Comparison of ENCODE assay signal across 8 cellular contexts in the genomic region with DNA sequence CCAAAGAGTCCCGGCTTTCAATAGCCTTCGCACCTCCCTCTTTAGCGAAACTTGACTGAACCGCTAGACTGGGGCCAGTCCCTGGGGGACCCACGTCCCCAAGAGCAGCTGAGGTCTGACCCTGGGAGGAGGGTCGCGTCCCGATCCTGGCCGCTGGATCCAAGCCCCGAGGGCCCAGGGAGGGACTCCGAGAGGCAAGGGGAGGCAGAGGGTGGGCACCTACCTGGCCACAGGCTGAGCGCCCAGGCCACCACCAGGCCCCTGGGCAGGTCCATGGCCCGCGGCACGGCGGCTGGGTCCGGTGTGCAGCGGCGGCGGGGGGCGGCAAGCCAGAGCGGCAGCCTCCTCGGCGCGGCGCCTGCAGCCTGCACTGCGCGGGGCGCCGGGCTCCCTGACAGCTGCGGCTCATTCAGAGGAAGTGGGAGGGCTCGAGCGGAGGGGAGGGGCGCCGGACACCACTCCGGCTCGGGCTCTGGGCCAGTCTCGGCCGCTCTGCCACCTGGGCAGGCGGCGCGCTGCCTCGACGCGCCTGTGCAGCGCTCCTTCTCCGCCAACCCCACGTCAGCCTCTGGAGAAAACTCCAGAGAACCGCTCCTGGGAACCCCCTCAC. TPM values are rescaled to one million over a fixed set of nuclear protein-coding genes. Genes with fewer than 3 reads are reported as not detected.
A peak's percentile ranks its signal among the peaks of the same experiment; 100 is the strongest.
DNase-seq lines count a peak whose midpoint lies in the region; ATAC-seq and TF ChIP-seq lines count a peak whose summit lies in the region.

A gene with protein sequence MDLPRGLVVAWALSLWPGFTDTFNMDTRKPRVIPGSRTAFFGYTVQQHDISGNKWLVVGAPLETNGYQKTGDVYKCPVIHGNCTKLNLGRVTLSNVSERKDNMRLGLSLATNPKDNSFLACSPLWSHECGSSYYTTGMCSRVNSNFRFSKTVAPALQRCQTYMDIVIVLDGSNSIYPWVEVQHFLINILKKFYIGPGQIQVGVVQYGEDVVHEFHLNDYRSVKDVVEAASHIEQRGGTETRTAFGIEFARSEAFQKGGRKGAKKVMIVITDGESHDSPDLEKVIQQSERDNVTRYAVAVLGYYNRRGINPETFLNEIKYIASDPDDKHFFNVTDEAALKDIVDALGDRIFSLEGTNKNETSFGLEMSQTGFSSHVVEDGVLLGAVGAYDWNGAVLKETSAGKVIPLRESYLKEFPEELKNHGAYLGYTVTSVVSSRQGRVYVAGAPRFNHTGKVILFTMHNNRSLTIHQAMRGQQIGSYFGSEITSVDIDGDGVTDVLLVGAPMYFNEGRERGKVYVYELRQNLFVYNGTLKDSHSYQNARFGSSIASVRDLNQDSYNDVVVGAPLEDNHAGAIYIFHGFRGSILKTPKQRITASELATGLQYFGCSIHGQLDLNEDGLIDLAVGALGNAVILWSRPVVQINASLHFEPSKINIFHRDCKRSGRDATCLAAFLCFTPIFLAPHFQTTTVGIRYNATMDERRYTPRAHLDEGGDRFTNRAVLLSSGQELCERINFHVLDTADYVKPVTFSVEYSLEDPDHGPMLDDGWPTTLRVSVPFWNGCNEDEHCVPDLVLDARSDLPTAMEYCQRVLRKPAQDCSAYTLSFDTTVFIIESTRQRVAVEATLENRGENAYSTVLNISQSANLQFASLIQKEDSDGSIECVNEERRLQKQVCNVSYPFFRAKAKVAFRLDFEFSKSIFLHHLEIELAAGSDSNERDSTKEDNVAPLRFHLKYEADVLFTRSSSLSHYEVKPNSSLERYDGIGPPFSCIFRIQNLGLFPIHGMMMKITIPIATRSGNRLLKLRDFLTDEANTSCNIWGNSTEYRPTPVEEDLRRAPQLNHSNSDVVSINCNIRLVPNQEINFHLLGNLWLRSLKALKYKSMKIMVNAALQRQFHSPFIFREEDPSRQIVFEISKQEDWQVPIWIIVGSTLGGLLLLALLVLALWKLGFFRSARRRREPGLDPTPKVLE (minus strand): TSS at position 372 of the 610 bp plus-strand sequence. CDS start 97 bp downstream, at position 275.

- H3K9ac ChIP-seq in SK-N-SH: no peak within 1 kb of the TSS; the same call in 1 of the 2 replicates
- peak within 1 kb of the TSS; percentile 71 for H3K9ac ChIP-seq in neuronal stem cell (ENCODE audit: low read depth, low read length, poor library complexity)

- no peak for ATAC-seq in HG02642 (IDR thresholded peaks at IDR 0.05; ENCODE audit: poor library complexity, unreplicated experiment)

- H3K9me3 ChIP-seq in SK-N-SH (no peaks in the 10 kb centered on the region), neuronal stem cell (replicated peaks in 1 of 2; ENCODE audit: control insufficient read depth in 2 of 2, insufficient read depth in 1 of 2, low read depth in 1 of 2, low read length in 2 of 2) (no peaks in the 10 kb centered on the region)

- TF ChIP-seq CTCF in HFFc6 (IDR thresholded peaks at IDR 0.05) (no peak), SK-N-SH (IDR thresholded peaks at IDR 0.05) (no peak), fibroblast of villous mesenchyme (IDR thresholded peaks at IDR 0.05; ENCODE audit: insufficient read depth, low read depth, low read length) (no peak)

- POLR2A ChIA-PET in SK-N-SH (lab: Yijun Ruan, JAX): no interaction called here

- peaks cover 0 to 14% of the 10 kb centered on the region in 2 experiments; a peak in 1 of 4 replicates for H3K4me1 ChIP-seq in SK-N-SH (ENCODE audit: control insufficient read depth in 1 of 2, insufficient read depth in 2 of 2, low read depth in 1 of 2, low read length in 1 of 2)
- H3K4me1 ChIP-seq in neuronal stem cell (ENCODE audit: control insufficient read depth in 2 of 2, insufficient read depth in 1 of 2, low read depth in 1 of 2, low read length in 2 of 2): peaks cover 3 to 8% of the 10 kb centered on the region in 2 donors

- no peak for TF ChIP-seq EP300 in SK-N-SH (IDR thresholded peaks at IDR 0.05; ENCODE audit: borderline replicate concordance in 1 of 2, low read depth in 1 of 2, low read length in 1 of 2)

- H3K4ac ChIP-seq in neuronal stem cell (ENCODE audit: low read length): no peak within 1 kb of the TSS

- H3K27me3 ChIP-seq in SK-N-SH (ENCODE audit: insufficient read depth) (peaks cover 47% of the 10 kb centered on the region), neuronal stem cell (ENCODE audit: control insufficient read depth in 3 of 3, insufficient read depth in 3 of 3, low read depth in 1 of 3, low read length in 3 of 3) (peaks cover 7 to 96% (median 49%) of the 10 kb centered on the region in 3 experiments)

- H2BK5ac ChIP-seq in neuronal stem cell (ENCODE audit: low read length): no peak within 1 kb of the TSS

- no peaks in the 10 kb centered on the region for H3K9me2 ChIP-seq in SK-N-SH

- H2BK12ac ChIP-seq in neuronal stem cell (ENCODE audit: low read length): no peak within 1 kb of the TSS

- H3K14ac ChIP-seq in neuronal stem cell (ENCODE audit: low read length): no peak within 1 kb of the TSS

- peaks cover 50% of the 10 kb centered on the region for H3K27me3 Mint-ChIP-seq in HFFc6 (ENCODE audit: insufficient read depth)

- peak within 1 kb of the TSS; percentile 97 for H3K4me2 ChIP-seq in SK-N-SH
- H3K4me2 ChIP-seq in neuronal stem cell (ENCODE audit: insufficient read depth, low read length, poor library complexity, severe bottlenecking): peak within 1 kb of the TSS; percentile 94

- H3F3A ChIP-seq in SK-N-SH (replicated peaks; ENCODE audit: insufficient read depth): no peaks in the 10 kb centered on the region

- H3K27ac Mint-ChIP-seq in HFFc6: no peak within 1 kb of the TSS

- H2AFZ ChIP-seq in SK-N-SH (ENCODE audit: low read depth): peak within 1 kb of the TSS; percentile 68
- H2AFZ ChIP-seq in neuronal stem cell (ENCODE audit: low read length): peak within 1 kb of the TSS; percentile 86

- peak within 1 kb of the TSS; percentile 17 for H2BK15ac ChIP-seq in neuronal stem cell (ENCODE audit: low read length)

- H2AK5ac ChIP-seq in neuronal stem cell (ENCODE audit: low read depth, low read length): peak within 1 kb of the TSS; percentile 35

- no peaks in the 10 kb centered on the region for H3K9me3 Mint-ChIP-seq in HFFc6

- peak within 1 kb of the TSS; percentile 52 for H3K23ac ChIP-seq in neuronal stem cell (ENCODE audit: low read depth, low read length, poor library complexity)

- peak within 1 kb of the TSS; percentile 42 to 75 for H3K4me3 ChIP-seq in SK-N-SH (ENCODE audit: low read depth in 2 of 2, low read length in 1 of 2)
- H3K4me3 ChIP-seq in fibroblast of villous mesenchyme (ENCODE audit: low read depth, low read length): peak within 1 kb of the TSS; percentile 56
- H3K4me3 ChIP-seq in neuronal stem cell (ENCODE audit: low read length in 2 of 2): peak within 1 kb of the TSS in 1 of 2 donors; percentile 74

- peak within 1 kb of the TSS; percentile 27; the same call in 1 of the 2 replicates for H3K4me3 Mint-ChIP-seq in HFFc6

- no peak within 1 kb of the TSS for H4K91ac ChIP-seq in neuronal stem cell (ENCODE audit: low read depth, low read length, poor library complexity)

- no peak within 1 kb of the TSS for H2BK120ac ChIP-seq in neuronal stem cell (ENCODE audit: low read depth, low read length)

- no peaks in the 10 kb centered on the region for H3K36me3 ChIP-seq in SK-N-SH (replicated peaks in 1 of 2; ENCODE audit: control insufficient read depth in 1 of 2, insufficient read depth in 2 of 2, low read length in 1 of 2)
- no peaks in the 10 kb centered on the region for H3K36me3 ChIP-seq in neuronal stem cell (replicated peaks in 1 of 2; ENCODE audit: control insufficient read depth in 2 of 2, insufficient read depth in 2 of 2, low read length in 2 of 2)

- no peaks in the 10 kb centered on the region for H3K79me2 ChIP-seq in SK-N-SH (ENCODE audit: insufficient read depth)

- TF ChIP-seq RAD21 in SK-N-SH (IDR thresholded peaks at IDR 0.05; ENCODE audit: low read length): no peak

- DNase-seq in Ammon's horn (ENCODE audit: low spot score): peak; percentile 16
- no peak for DNase-seq in HFFc6
- peak; percentile 91 for DNase-seq in SK-N-SH
- peak; percentile 65 for DNase-seq in fibroblast of villous mesenchyme (ENCODE audit: low read depth)
- DNase-seq in neuronal stem cell (ENCODE audit: low spot score): peak; percentile 52
- no peak for DNase-seq in activated gamma-delta T cell treated with Interleukin-2 at 50 U/mL for 16 hours
- DNase-seq in GF-D8 (lab: John Stamatoyannopoulos, UW): no peak

- CTCF ChIA-PET in SK-N-SH (lab: Yijun Ruan, JAX): interaction anchor here (0.9 kb wide), 1 partner anchor 10 kb away, joined by 3 read pairs; no protein-coding TSS in a partner anchor

- peak within 1 kb of the TSS; percentile 78 for H3K18ac ChIP-seq in neuronal stem cell (ENCODE audit: low read length)

- H3K27ac ChIP-seq in SK-N-SH (ENCODE audit: low read depth in 2 of 2, low read length in 1 of 2) (no peak within 1 kb of the TSS), neuronal stem cell (replicated peaks; ENCODE audit: low read length) (no peak within 1 kb of the TSS)

- no peak within 1 kb of the TSS for H4K8ac ChIP-seq in neuronal stem cell (ENCODE audit: low read depth, low read length)

- no peaks in the 10 kb centered on the region for H3K79me1 ChIP-seq in neuronal stem cell (ENCODE audit: low read depth, low read length)

- no peaks in the 10 kb centered on the region for H3K36me3 Mint-ChIP-seq in HFFc6 (ENCODE audit: low read depth)

- H4K20me1 ChIP-seq in SK-N-SH (ENCODE audit: insufficient read depth): no peaks in the 10 kb centered on the region

- peaks cover 14% of the 10 kb centered on the region for H3K4me1 Mint-ChIP-seq in HFFc6 (ENCODE audit: low read depth)

- 6% methylated on average over 24 of the region's 49 CpGs for WGBS in SK-N-SH (ENCODE audit: low lambda C conversion rate)
- no CpG with 5 or more reads among the region's 49 CpGs for WGBS in neuronal stem cell (ENCODE audit: extremely low coverage in 2 of 2, insufficient read length in 2 of 2, insufficient replicate concordance in 1 of 2), 2 donors

TF ChIP-seq in SK-N-SH, 30 proteins besides CTCF, POLR2A, EP300 and RAD21 (continues in another document):
- TF ChIP-seq, protein P1, sequence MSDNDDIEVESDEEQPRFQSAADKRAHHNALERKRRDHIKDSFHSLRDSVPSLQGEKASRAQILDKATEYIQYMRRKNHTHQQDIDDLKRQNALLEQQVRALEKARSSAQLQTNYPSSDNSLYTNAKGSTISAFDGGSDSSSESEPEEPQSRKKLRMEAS (IDR thresholded peaks at IDR 0.05; ENCODE audit: low read depth): peak; percentile 79

RNA-seq across cellular contexts. Expression of the gene that starts here (rescaled TPM):
- 1 to 10 TPM; 1.2 to 2.1 (median 1.4) TPM for total RNA-seq in HFFc6 (2021; fragmentation: NEBNext Ultra II Directional; extraction: Animal tissue kit (Norgen Biotek cat#: 25700))
- 0.49 and 0.52 TPM in 2 replicates for polyA plus RNA-seq in SK-N-SH (2012; rRNA removed)
- 0.29 and 0.53 TPM in 2 replicates for polyA plus RNA-seq in SK-N-SH (2012; cell fraction: cytosol; rRNA removed)
- polyA plus RNA-seq in SK-N-SH (2012; cell fraction: nucleus; rRNA removed): 1.0 and 1.1 TPM in 2 replicates
- 87.7 and 159 TPM in 2 replicates for total RNA-seq in fibroblast of villous mesenchyme
- polyA plus RNA-seq in neuronal stem cell (2013, experiment 1 of 2): 0.06 TPM
- polyA plus RNA-seq in neuronal stem cell (2013, experiment 2 of 2): 0.10 TPM

Comparison
In these comparisons a context has a peak if more than half of its experiments do, and no peak if none do; other contexts are left out.
1. RNA of the gene that starts here (total RNA-seq): 87.7 to 159 TPM in fibroblast of villous mesenchyme; 1.2 to 2.1 TPM in HFFc6; every median in the first group is over 10 times any median in the second.
2. DNase-seq: peak in Ammon's horn (single experiment), SK-N-SH (single experiment), fibroblast of villous mesenchyme (single experiment) and neuronal stem cell (single experiment); none in HFFc6 (single experiment), activated gamma-delta T cell treated with Interleukin-2 at 50 U/mL for 16 hours (single experiment) and GF-D8 (single experiment).